Comparison of ENCODE assay signal across 9 cellular contexts in the genomic region with DNA sequence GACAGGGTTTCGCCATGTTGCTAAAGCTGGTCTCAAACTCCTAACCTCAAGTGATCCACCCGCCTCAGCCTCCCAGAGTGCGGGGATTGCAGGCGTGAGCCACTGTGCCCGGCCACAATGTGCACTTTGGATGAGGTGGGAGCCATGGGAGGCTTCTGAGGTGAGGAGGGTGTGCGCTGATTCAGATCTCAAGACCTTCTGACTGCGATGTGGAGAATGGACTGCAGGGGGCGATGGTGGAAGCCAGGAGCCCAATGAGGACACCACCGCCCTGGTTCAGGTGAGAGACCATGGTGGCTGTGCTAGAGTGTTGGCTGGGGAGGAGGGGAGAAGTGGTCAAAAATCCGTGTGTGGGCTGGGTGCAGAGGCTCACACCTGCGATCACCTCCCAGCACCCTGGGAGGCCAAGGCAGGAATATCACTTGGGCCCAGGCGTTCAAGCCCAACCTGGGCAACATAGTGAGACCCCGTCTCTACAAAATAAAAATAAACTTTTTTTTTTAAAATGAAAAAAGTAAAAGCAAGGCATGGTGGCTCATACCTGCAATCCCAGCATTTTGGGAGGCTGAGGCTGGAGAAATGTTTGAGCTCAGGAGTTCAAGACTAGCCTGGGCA. TPM values are rescaled to one million over a fixed set of nuclear protein-coding genes. Genes with fewer than 3 reads are reported as not detected.
DNase-seq lines count a peak whose midpoint lies in the region; ATAC-seq and TF ChIP-seq lines count a peak whose summit lies in the region.
"Had no signal": no experiment of that assay in that cellular context is flagged by ENCODE, and none has a peak within 500 bp of the region (broad histone marks: within the 10 kb centered on the region; RNA-seq: fewer than 3 reads in every experiment).

No MANE protein-coding gene starts in this region.

- peak; percentile 69 for ATAC-seq in activated CD8-positive, alpha-beta memory T cell treated with anti-CD3 and anti-CD28 coated beads, Interleukin-2, amount 10 ng/mL, durations not matched to agents 7 days and 5 days
- ATAC-seq in GM19324 (IDR thresholded peaks at IDR 0.05; ENCODE audit: low FRiP score, unreplicated experiment): no peak

- H3K4me3 ChIP-seq in Jurkat, Clone E6-1 (ENCODE audit: low read length): no peak overlapping the region

- H3K4me3 Mint-ChIP-seq in activated CD8-positive, alpha-beta memory T cell treated with anti-CD3 and anti-CD28 coated beads, Interleukin-2, amount 10 ng/mL, durations not matched to agents 7 days and 5 days: no peak overlapping the region

- H3K9me3 Mint-ChIP-seq in activated CD8-positive, alpha-beta memory T cell treated with anti-CD3 and anti-CD28 coated beads, Interleukin-2, amount 10 ng/mL, durations not matched to agents 7 days and 5 days (ENCODE audit: low read depth): no peaks in the 10 kb centered on the region

- CTCF ChIA-PET in activated CD8-positive, alpha-beta memory T cell treated with anti-CD3 and anti-CD28 coated beads, Interleukin-2, amount 10 ng/mL, durations not matched to agents 7 days and 5 days (lab: Charles Lee): interaction anchor here (0.7 to 3.3 kb wide), 4 partner anchors 12 to 148 kb away, joined by 3 to 18 read pairs (median 4); no protein-coding TSS in a partner anchor

- no peaks in the 10 kb centered on the region for H3K27me3 Mint-ChIP-seq in activated CD8-positive, alpha-beta memory T cell treated with anti-CD3 and anti-CD28 coated beads, Interleukin-2, amount 10 ng/mL, durations not matched to agents 7 days and 5 days

- peaks cover 7% of the 10 kb centered on the region for H3K36me3 Mint-ChIP-seq in activated CD8-positive, alpha-beta memory T cell treated with anti-CD3 and anti-CD28 coated beads, Interleukin-2, amount 10 ng/mL, durations not matched to agents 7 days and 5 days

- DNase-seq in Jurkat, Clone E6-1 (ENCODE audit: low read depth, low spot score): peak; percentile 35
- peak; percentile 77 for DNase-seq in activated CD8-positive, alpha-beta memory T cell treated with anti-CD3 and anti-CD28 coated beads, Interleukin-2, amount 10 ng/mL, durations not matched to agents 7 days and 5 days
- DNase-seq in germinal center (ENCODE audit: low spot score): peak; percentile 26
- peak; percentile 84 for DNase-seq in stimulated activated CD8-positive, alpha-beta memory T cell treated with anti-CD3 and anti-CD28 coated beads, Interleukin-4, amount 100 ng/mL, for 48 hours
- no peak for DNase-seq in NCI-H146 treated with DMSO at 0.1 percent for 48 hours (lab: John Stamatoyannopoulos, UW; ENCODE audit: unreplicated experiment)
- no peak for DNase-seq in DMS153 treated with DMSO at 0.1 percent for 48 hours (lab: John Stamatoyannopoulos, UW; ENCODE audit: unreplicated experiment)

- H3K4me1 Mint-ChIP-seq in activated CD8-positive, alpha-beta memory T cell treated with anti-CD3 and anti-CD28 coated beads, Interleukin-2, amount 10 ng/mL, durations not matched to agents 7 days and 5 days: peaks cover 10% of the 10 kb centered on the region

- H3K27ac Mint-ChIP-seq in activated CD8-positive, alpha-beta memory T cell treated with anti-CD3 and anti-CD28 coated beads, Interleukin-2, amount 10 ng/mL, durations not matched to agents 7 days and 5 days: no peak overlapping the region

- H3K27ac ChIP-seq in C4-2B: no peak overlapping the region

- peak; percentile 39 for TF ChIP-seq CTCF in C4-2B (conservative IDR thresholded peaks at IDR 0.05)

RNA-seq across cellular contexts. Expression of gene INAFM1, which starts 5.6 kb away (rescaled TPM):
- polyA plus RNA-seq in Jurkat, Clone E6-1 (2012; ENCODE audit: insufficient read depth, insufficient read length): 7.2 TPM
- total RNA-seq in activated CD8-positive, alpha-beta memory T cell treated with anti-CD3 and anti-CD28 coated beads, Interleukin-2, amount 10 ng/mL, durations not matched to agents 7 days and 5 days: 10 to 100 TPM in 1 of 2 experiments, 1 to 10 TPM in 1; 7.6 to 14.5 TPM

RNA-seq across cellular contexts. Expression of gene CCDC9, which starts 24.0 kb away (rescaled TPM):
- 15.6 TPM for polyA plus RNA-seq in Jurkat, Clone E6-1 (2012; ENCODE audit: insufficient read depth, insufficient read length)
- total RNA-seq in activated CD8-positive, alpha-beta memory T cell treated with anti-CD3 and anti-CD28 coated beads, Interleukin-2, amount 10 ng/mL, durations not matched to agents 7 days and 5 days: 10 to 100 TPM; 24.8 to 27.6 TPM

RNA-seq across cellular contexts. Expression of gene C5AR1, which starts 29.4 kb away (rescaled TPM):
- not detected for polyA plus RNA-seq in Jurkat, Clone E6-1 (2012; ENCODE audit: insufficient read depth, insufficient read length)
- total RNA-seq in activated CD8-positive, alpha-beta memory T cell treated with anti-CD3 and anti-CD28 coated beads, Interleukin-2, amount 10 ng/mL, durations not matched to agents 7 days and 5 days: 1 to 10 TPM in 1 of 2 experiments, not detected in 1; 1.4 TPM
- total RNA-seq: glomerular endothelial cell had no signal

RNA-seq across cellular contexts. Expression of gene BBC3, which starts 49.3 kb away (rescaled TPM):
- polyA plus RNA-seq in Jurkat, Clone E6-1 (2012; ENCODE audit: insufficient read depth, insufficient read length): 3.5 TPM
- total RNA-seq in activated CD8-positive, alpha-beta memory T cell treated with anti-CD3 and anti-CD28 coated beads, Interleukin-2, amount 10 ng/mL, durations not matched to agents 7 days and 5 days: 10 to 100 TPM; 14.0 to 16.7 TPM

RNA-seq across cellular contexts. Expression of gene C5AR2, which starts 51.7 kb away (rescaled TPM):
- not detected for polyA plus RNA-seq in Jurkat, Clone E6-1 (2012; ENCODE audit: insufficient read depth, insufficient read length)
- under 1 TPM; 0.07 to 0.29 TPM for total RNA-seq in activated CD8-positive, alpha-beta memory T cell treated with anti-CD3 and anti-CD28 coated beads, Interleukin-2, amount 10 ng/mL, durations not matched to agents 7 days and 5 days

Comparison
In these comparisons a context has a peak if more than half of its experiments do, and no peak if none do; other contexts are left out.
1. DNase-seq: peak in Jurkat, Clone E6-1 (single experiment), activated CD8-positive, alpha-beta memory T cell treated with anti-CD3 and anti-CD28 coated beads, Interleukin-2, amount 10 ng/mL, durations not matched to agents 7 days and 5 days (single experiment), germinal center (single experiment) and stimulated activated CD8-positive, alpha-beta memory T cell treated with anti-CD3 and anti-CD28 coated beads, Interleukin-4, amount 100 ng/mL, for 48 hours (single experiment); none in NCI-H146 treated with DMSO at 0.1 percent for 48 hours (single experiment) and DMS153 treated with DMSO at 0.1 percent for 48 hours (single experiment).